In the genomic region with DNA sequence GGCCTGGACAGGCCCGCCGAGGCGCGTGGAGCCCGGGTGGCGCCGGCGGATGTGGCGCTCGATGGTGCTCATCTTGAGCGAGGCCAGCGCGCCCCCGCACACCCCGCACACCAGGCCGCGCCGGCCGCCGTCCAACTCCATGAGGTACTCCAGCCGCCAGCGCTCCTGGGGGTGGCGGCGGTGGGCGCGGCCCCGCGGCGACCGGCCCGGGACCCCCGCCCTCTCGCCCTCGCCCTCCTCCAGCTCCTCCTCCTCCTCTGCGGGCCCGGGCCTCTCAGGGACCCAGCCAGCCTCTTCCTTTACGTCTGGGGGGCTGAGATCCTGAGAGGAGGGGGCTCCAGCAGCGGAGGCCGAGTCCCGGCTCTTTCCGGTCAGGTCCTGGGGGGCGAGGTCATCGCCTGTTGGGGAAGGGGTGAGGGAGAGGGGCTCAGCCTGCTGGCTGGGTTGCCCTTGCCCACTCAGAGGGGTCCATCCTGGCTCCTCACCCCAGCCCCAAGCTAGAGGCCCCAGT, we compare ENCODE assay signal across 15 cellular contexts. TPM values are rescaled to one million over a fixed set of nuclear protein-coding genes. Genes with fewer than 3 reads are reported as not detected.
A peak's percentile ranks its signal among the peaks of the same experiment; 100 is the strongest.
DNase-seq lines count a peak whose midpoint lies in the region; ATAC-seq, FAIRE-seq and TF ChIP-seq lines count a peak whose summit lies in the region.
"Had no signal": no experiment of that assay in that cellular context is flagged by ENCODE, and none has a peak within 500 bp of the region (broad histone marks: within the 10 kb centered on the region; RNA-seq: fewer than 3 reads in every experiment).

No MANE protein-coding gene starts in this region.

- H3K4me3 ChIP-seq in A673 (ENCODE audit: low read depth, low read length, poor library complexity, severe bottlenecking) (peak overlapping the region; percentile 63), iPS-18a (ENCODE audit: low read length) (peak overlapping the region; percentile 77), ovary (peak overlapping the region; percentile 52), mucosa of descending colon (no peak overlapping the region), small intestine (ENCODE audit: low read depth in 1 of 2, low read length in 2 of 2) (no peak overlapping the region)
- H3K4me3 ChIP-seq: PC-9 had no signal

- no peaks in the 10 kb centered on the region for H3K9me3 ChIP-seq in A673 (ENCODE audit: low read depth, low read length, poor library complexity, severe bottlenecking)
- H3K9me3 ChIP-seq in iPS-18a (ENCODE audit: control insufficient read depth, low read depth, low read length): no peaks in the 10 kb centered on the region
- H3K9me3 ChIP-seq in ovary: no peaks in the 10 kb centered on the region
- H3K9me3 ChIP-seq in mucosa of descending colon: no peaks in the 10 kb centered on the region
- no peaks in the 10 kb centered on the region for H3K9me3 ChIP-seq in small intestine (ENCODE audit: control insufficient read depth, low read depth)

- no peak overlapping the region for H3K27ac Mint-ChIP-seq in WTC11
- no peak overlapping the region for H3K27ac Mint-ChIP-seq in natural killer cell treated with Interleukin-12 subunit alpha and Interleukin-12 subunit beta and Interleukin-15 and Interleukin-18, amount 100 ng/mL, for 72 hours
- H3K27ac Mint-ChIP-seq: activated CD4-positive, alpha-beta T cell treated with anti-CD3 and anti-CD28 coated beads for 36 hours; naive thymus-derived CD4-positive, alpha-beta T cell had no signal

- peak; percentile 1 for ATAC-seq in WTC11
- no peak for ATAC-seq in GM21723 (IDR thresholded peaks at IDR 0.05; ENCODE audit: unreplicated experiment)
- ATAC-seq in natural killer cell treated with Interleukin-12 subunit alpha and Interleukin-12 subunit beta and Interleukin-15 and Interleukin-18, amount 100 ng/mL, for 72 hours: no peak
- ATAC-seq in mucosa of descending colon: no peak
- ATAC-seq: activated CD4-positive, alpha-beta T cell treated with anti-CD3 and anti-CD28 coated beads for 36 hours; naive thymus-derived CD4-positive, alpha-beta T cell had no signal

- peaks cover 19% of the 10 kb centered on the region for H3K36me3 ChIP-seq in A673 (ENCODE audit: insufficient read depth, low read length, poor library complexity, severe bottlenecking)
- H3K36me3 ChIP-seq in iPS-18a (ENCODE audit: control insufficient read depth, low read depth, low read length): peaks cover 11% of the 10 kb centered on the region
- H3K36me3 ChIP-seq in ovary: no peaks in the 10 kb centered on the region
- no peaks in the 10 kb centered on the region for H3K36me3 ChIP-seq in mucosa of descending colon (ENCODE audit: low read depth)
- no peaks in the 10 kb centered on the region for H3K36me3 ChIP-seq in small intestine (ENCODE audit: control insufficient read depth in 2 of 2, insufficient read depth in 2 of 2, low read length in 2 of 2)

- TF ChIP-seq CTCF in A673 (conservative IDR thresholded peaks at IDR 0.05; ENCODE audit: low read depth, low read length): no peak
- TF ChIP-seq CTCF in WTC11 (IDR thresholded peaks at IDR 0.05): no peak
- no peak for TF ChIP-seq CTCF in ovary (IDR thresholded peaks at IDR 0.05)
- no peak for TF ChIP-seq CTCF in mucosa of descending colon (IDR thresholded peaks at IDR 0.05)

- H3K4me3 Mint-ChIP-seq in WTC11: peak overlapping the region; percentile 53
- no peak overlapping the region for H3K4me3 Mint-ChIP-seq in natural killer cell treated with Interleukin-12 subunit alpha and Interleukin-12 subunit beta and Interleukin-15 and Interleukin-18, amount 100 ng/mL, for 72 hours
- H3K4me3 Mint-ChIP-seq: activated CD4-positive, alpha-beta T cell treated with anti-CD3 and anti-CD28 coated beads for 36 hours; naive thymus-derived CD4-positive, alpha-beta T cell had no signal

- POLR2A ChIA-PET in A673 (lab: Charles Lee; ENCODE audit: low non-redundant PET): no interaction called here
- POLR2A ChIA-PET in WTC11 (lab: Charles Lee): interaction anchor here (0.5 to 1.5 kb wide), 3 partner anchors 82 to 1096 kb away, joined by 3 to 6 read pairs (median 3); partner anchors contain the start of gene RCOR2

- FAIRE-seq in small intestine (lab: Jason Lieb, UNC): no peak

- H3K4me1 ChIP-seq in A673 (ENCODE audit: insufficient read depth, low read length, poor library complexity, severe bottlenecking) (peaks cover 76% of the 10 kb centered on the region), iPS-18a (ENCODE audit: control insufficient read depth, low read depth, low read length) (peaks cover 37% of the 10 kb centered on the region), ovary (ENCODE audit: insufficient read depth) (peaks cover 17% of the 10 kb centered on the region), mucosa of descending colon (ENCODE audit: low read depth) (peaks cover 35% of the 10 kb centered on the region), small intestine (ENCODE audit: control insufficient read depth in 2 of 2, insufficient read depth in 1 of 2, low read depth in 1 of 2, low read length in 1 of 2) (peaks cover 2% of the 10 kb centered on the region in 2 donors)

- no peaks in the 10 kb centered on the region for H3K9me3 Mint-ChIP-seq in WTC11
- H3K9me3 Mint-ChIP-seq in natural killer cell treated with Interleukin-12 subunit alpha and Interleukin-12 subunit beta and Interleukin-15 and Interleukin-18, amount 100 ng/mL, for 72 hours: no peaks in the 10 kb centered on the region

- peaks cover 9% of the 10 kb centered on the region for H3K36me3 Mint-ChIP-seq in WTC11
- H3K36me3 Mint-ChIP-seq in natural killer cell treated with Interleukin-12 subunit alpha and Interleukin-12 subunit beta and Interleukin-15 and Interleukin-18, amount 100 ng/mL, for 72 hours: no peaks in the 10 kb centered on the region

- no peak for TF ChIP-seq EP300 in ovary (IDR thresholded peaks at IDR 0.05)

- CTCF ChIA-PET in A673 (lab: Charles Lee) (no interaction called here), WTC11 (lab: Charles Lee) (interaction anchor here (0.7 to 1.2 kb wide), 4 partner anchors 66 to 170 kb away, joined by 3 to 4 read pairs (median 4); partner anchors contain the start of gene RCOR2)

- DNase-seq in A673 (ENCODE audit: low spot score): no peak
- DNase-seq in WTC11 (ENCODE audit: low spot score): no peak
- peak in 1 of 5 donors; percentile 71 for DNase-seq in ovary
- no peak for DNase-seq in natural killer cell treated with Interleukin-12 subunit alpha and Interleukin-12 subunit beta and Interleukin-15 and Interleukin-18, amount 100 ng/mL, for 72 hours (ENCODE audit: low spot score)
- no peak for DNase-seq in mucosa of descending colon
- DNase-seq in small intestine: no peak
- DNase-seq: activated CD4-positive, alpha-beta T cell treated with anti-CD3 and anti-CD28 coated beads for 36 hours; activated T-cell treated with anti-CD3 and anti-CD28 coated beads for 4 hours; cerebellar nuclear complex; naive thymus-derived CD4-positive, alpha-beta T cell; NCI-H1092; NCI-H446; PC-9 had no signal

- peak overlapping the region; percentile 84 for H3K9ac ChIP-seq in iPS-18a (ENCODE audit: low read length)

- no peaks in the 10 kb centered on the region for H3K27me3 Mint-ChIP-seq in WTC11 (ENCODE audit: low read depth)
- no peaks in the 10 kb centered on the region for H3K27me3 Mint-ChIP-seq in natural killer cell treated with Interleukin-12 subunit alpha and Interleukin-12 subunit beta and Interleukin-15 and Interleukin-18, amount 100 ng/mL, for 72 hours
- H3K27me3 Mint-ChIP-seq: activated CD4-positive, alpha-beta T cell treated with anti-CD3 and anti-CD28 coated beads for 36 hours had no signal

- no peaks in the 10 kb centered on the region for H3K27me3 ChIP-seq in A673 (replicated peaks; ENCODE audit: insufficient read depth, low read depth, low read length, poor library complexity)
- no peaks in the 10 kb centered on the region for H3K27me3 ChIP-seq in iPS-18a (ENCODE audit: control insufficient read depth, insufficient read depth, low read length)
- no peaks in the 10 kb centered on the region for H3K27me3 ChIP-seq in ovary
- H3K27me3 ChIP-seq in small intestine (ENCODE audit: control insufficient read depth in 2 of 2, insufficient read depth in 2 of 2, low read length in 2 of 2): no peaks in the 10 kb centered on the region

- 18 to 34% (median 18%) methylated on average over 24 to 43 of the region's 43 CpGs for WGBS in ovary, 3 donors
- 66 to 94% (median 79%) methylated on average over 15 to 43 of the region's 43 CpGs for WGBS in small intestine, 3 donors

- peaks cover 45% of the 10 kb centered on the region for H3K4me1 Mint-ChIP-seq in WTC11
- peaks cover 7 to 8% of the 10 kb centered on the region in 2 donors for H3K4me1 Mint-ChIP-seq in natural killer cell treated with Interleukin-12 subunit alpha and Interleukin-12 subunit beta and Interleukin-15 and Interleukin-18, amount 100 ng/mL, for 72 hours (ENCODE audit: low read depth in 2 of 2)

- no TSS peak for BruUV-seq in A673 (replicated peaks; lab: Mats Ljungman, UMichigan)

- TF ChIP-seq POLR2A in ovary (IDR thresholded peaks at IDR 0.05): no peak

- intact Hi-C loops in A673 (cut with micrococcal nuclease; ENCODE audit: unreplicated experiment) (loop anchor here (10.0 kb wide), 1 partner anchor 221 kb away; the partner anchor contains the start of gene OTUB1), ovary (cut with DNase I) (loop anchor here in 2 of 4 donors (10.0 kb wide), 3 partner anchors 79 to 879 kb away; partner anchors contain the start of genes RTN3 (in 1 of the 2) and SLC3A2 (in 1 of the 2)), mucosa of descending colon (cut with DNase I, micrococcal nuclease) (no loop called here)

- H3K27ac ChIP-seq in A673 (ENCODE audit: low read depth, low read length, poor library complexity, severe bottlenecking): peak overlapping the region; percentile 81
- H3K27ac ChIP-seq in iPS-18a (ENCODE audit: low read length): no peak overlapping the region
- H3K27ac ChIP-seq in ovary: peak overlapping the region; percentile 89 to 92
- no peak overlapping the region for H3K27ac ChIP-seq in small intestine (ENCODE audit: low read depth in 1 of 2, low read length in 1 of 2)
- H3K27ac ChIP-seq: PC-9 had no signal

TF ChIP-seq in WTC11, 78 proteins besides CTCF, POLR2A, EP300 and RAD21 (continues in another document):
- 0 out of 2 replicates have a peak, but pooled peaks have one; percentile 0 for TF ChIP-seq ETV6 (CRISPR knock-in tag; IDR thresholded peaks at IDR 0.05)

RNA-seq across cellular contexts. Expression of gene ZFTA, which starts 4.3 kb away (rescaled TPM):
- total RNA-seq in A673 (2021) (32.4 and 36.1 TPM in 2 replicates), WTC11 (2021) (44.7 to 47.2 TPM (median 45.6 TPM) in 3 replicates), ovary (10 to 100 TPM; 22.6 to 64.4 (median 51.4) TPM), mucosa of descending colon (10 to 100 TPM in 1 of 3 donors, 1 to 10 TPM in 2; 4.8 to 27.1 (median 5.4) TPM)
- polyA plus RNA-seq in ovary (10 to 100 TPM; 20.2 to 23.8 TPM), small intestine (1 to 10 TPM in 2 of 3 donors, under 1 TPM in 1; 0.22 to 6.0 (median 1.9) TPM)
- total RNA-seq in natural killer cell treated with Interleukin-12 subunit alpha and Interleukin-12 subunit beta and Interleukin-15 and Interleukin-18, amount 100 ng/mL, for 72 hours: 1 to 10 TPM; 5.0 to 7.6 TPM

RNA-seq across cellular contexts. Expression of gene SPINDOC, which starts 49.0 kb away (rescaled TPM):
- total RNA-seq in A673 (2021) (91.1 and 94.5 TPM in 2 replicates), WTC11 (2021) (93.8 to 108 TPM (median 106 TPM) in 3 replicates), ovary (10 to 100 TPM; 10.2 to 22.7 (median 19.5) TPM), mucosa of descending colon (10 to 100 TPM in 1 of 3 donors, 1 to 10 TPM in 2; 5.8 to 22.3 (median 7.0) TPM)
- polyA plus RNA-seq in ovary (10 to 100 TPM in 1 of 2 donors, 1 to 10 TPM in 1; 5.4 to 15.8 TPM), small intestine (1 to 10 TPM; 1.1 to 7.9 (median 3.0) TPM)
- 10 to 100 TPM; 34.3 to 65.1 TPM for total RNA-seq in natural killer cell treated with Interleukin-12 subunit alpha and Interleukin-12 subunit beta and Interleukin-15 and Interleukin-18, amount 100 ng/mL, for 72 hours

Comparison
In these comparisons a context has a peak if more than half of its experiments do, and no peak if none do; other contexts are left out.
1. H3K27ac ChIP-seq: peak in A673 (single experiment) and ovary (2 of 2); none in iPS-18a (single experiment) and small intestine (0 of 2).
2. H3K4me3 ChIP-seq: peak in A673 (single experiment), iPS-18a (single experiment) and ovary (single experiment); none in mucosa of descending colon (single experiment) and small intestine (0 of 2).